ENCODE assay signal across 8 cellular contexts in genomic region chr5:1594336-1595106, GRCh38.
DNase-seq lines count a peak whose midpoint lies in the region; ATAC-seq and TF ChIP-seq lines count a peak whose summit lies in the region.

No MANE protein-coding gene starts in this region.

- H3K27ac Mint-ChIP-seq in activated T-cell treated with anti-CD3 and anti-CD28 coated beads, Interleukin-2, amount 50 U/mL, for 24 hours, result peak overlapping the region; percentile 47
- no peak overlapping the region for H3K27ac Mint-ChIP-seq in nephron progenitor cell

- peak overlapping the region; percentile 81 for H3K4me3 Mint-ChIP-seq in activated T-cell treated with anti-CD3 and anti-CD28 coated beads, Interleukin-2, amount 50 U/mL, for 24 hours
- H3K4me3 Mint-ChIP-seq in nephron progenitor cell, result peak overlapping the region; percentile 86

- H3K36me3 Mint-ChIP-seq in activated T-cell treated with anti-CD3 and anti-CD28 coated beads, Interleukin-2, amount 50 U/mL, for 24 hours (ENCODE audit: low read depth), result peaks cover 34% of the 10 kb centered on the region
- H3K36me3 Mint-ChIP-seq in nephron progenitor cell (ENCODE audit: low read depth), result peaks cover 40% of the 10 kb centered on the region

- peak; percentile 43 for TF ChIP-seq CTCF in nephron progenitor cell (IDR thresholded peaks at IDR 0.05)

- DNase-seq in NCI-H1436 (lab: John Stamatoyannopoulos, UW) (peak; percentile 72), NCI-H1436 treated with DMSO at 0.1 percent for 48 hours (lab: John Stamatoyannopoulos, UW) (no peak), NCI-H524 (lab: John Stamatoyannopoulos, UW) (peak; percentile 89 to 92), fibroblast of the conjunctiva (ENCODE audit: low read depth) (peak; percentile 38), nephron progenitor cell (peak; percentile 94)
- DNase-seq in activated T-cell treated with anti-CD3 and anti-CD28 coated beads, Interleukin-2, amount 50 U/mL, for 24 hours, result peak; percentile 86
- DNase-seq in stimulated activated naive CD8-positive, alpha-beta T cell treated with anti-CD3 and anti-CD28 coated beads, Interleukin-15, Interleukin-2, amounts not matched to agents 100 U/mL and 50 U/mL, for 24 hours, result peak; percentile 94

- H3K4me1 Mint-ChIP-seq in activated T-cell treated with anti-CD3 and anti-CD28 coated beads, Interleukin-2, amount 50 U/mL, for 24 hours (ENCODE audit: low read depth), result peaks cover 21% of the 10 kb centered on the region
- peaks cover 9% of the 10 kb centered on the region for H3K4me1 Mint-ChIP-seq in nephron progenitor cell

- H3K27me3 Mint-ChIP-seq in activated T-cell treated with anti-CD3 and anti-CD28 coated beads, Interleukin-2, amount 50 U/mL, for 24 hours, result peaks cover 3% of the 10 kb centered on the region
- peaks cover 3% of the 10 kb centered on the region for H3K27me3 Mint-ChIP-seq in nephron progenitor cell (ENCODE audit: low read depth, poor library complexity)

- peak; percentile 93 for ATAC-seq in HG02970 (IDR thresholded peaks at IDR 0.05; ENCODE audit: low FRiP score, unreplicated experiment)
- peak; percentile 92 for ATAC-seq in stimulated activated naive CD8-positive, alpha-beta T cell treated with anti-CD3 and anti-CD28 coated beads, Interleukin-15, Interleukin-2, amounts not matched to agents 100 U/mL and 50 U/mL, for 24 hours

- no peaks in the 10 kb centered on the region for H3K9me3 Mint-ChIP-seq in activated T-cell treated with anti-CD3 and anti-CD28 coated beads, Interleukin-2, amount 50 U/mL, for 24 hours
- no peaks in the 10 kb centered on the region for H3K9me3 Mint-ChIP-seq in nephron progenitor cell
